In the genomic region with DNA sequence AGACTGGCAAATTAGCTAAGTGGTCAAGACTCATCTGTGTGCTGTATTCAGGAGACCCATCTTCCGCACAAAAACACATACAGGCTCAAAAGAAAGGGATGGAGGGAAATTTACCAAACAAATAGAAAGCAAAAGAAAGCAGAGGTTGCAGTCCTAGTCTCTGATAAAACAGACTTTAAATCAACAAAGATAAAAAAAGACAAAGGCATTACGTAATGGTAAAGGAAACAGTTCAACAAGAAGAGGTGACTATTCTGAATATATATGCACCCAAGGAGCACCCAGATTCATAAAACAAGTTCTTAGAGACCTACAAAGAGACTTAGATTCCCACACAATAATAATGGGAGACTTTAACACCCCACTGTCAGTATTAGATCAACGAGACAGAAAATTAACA, we compare ENCODE assay signal across 2 cellular contexts. TPM values are rescaled to one million over a fixed set of nuclear protein-coding genes. Genes with fewer than 3 reads are reported as not detected.
"Had no signal": no experiment of that assay in that cellular context is flagged by ENCODE, and none has a peak within 500 bp of the region (broad histone marks: within the 10 kb centered on the region; RNA-seq: fewer than 3 reads in every experiment).

No MANE protein-coding gene starts in this region.

RNA-seq across cellular contexts. Expression of gene STK31, which starts 48.8 kb away (rescaled TPM):
- total RNA-seq: left ventricle myocardium superior had no signal
- polyA plus RNA-seq: mammary epithelial cell had no signal
